Comparison of ENCODE assay signal across 37 cellular contexts in genomic region chr2:219271021-219271420, GRCh38. TPM values are rescaled to one million over a fixed set of nuclear protein-coding genes. Genes with fewer than 3 reads are reported as not detected.
"Had no signal": no experiment of that assay in that cellular context is flagged by ENCODE, and none has a peak within 500 bp of the region (broad histone marks: within the 10 kb centered on the region; RNA-seq: fewer than 3 reads in every experiment).

No MANE protein-coding gene starts in this region.

- H3K36me3 Mint-ChIP-seq: activated CD8-positive, alpha-beta memory T cell treated with anti-CD3 and anti-CD28 coated beads, Interleukin-2, amount 10 ng/mL, durations not matched to agents 7 days and 5 days; activated naive CD4-positive, alpha-beta T cell treated with anti-CD3 and anti-CD28 coated beads, Interleukin-2, amount 10 ng/mL, durations not matched to agents 7 days and 5 days; activated naive CD4-positive, alpha-beta T cell treated with anti-CD3 and anti-CD28 coated beads, Interleukin-2, amount 50 U/mL, for 24 hours; activated naive CD8-positive, alpha-beta T cell had no signal

- H3K27me3 Mint-ChIP-seq: activated B cell treated with CpG ODN at 0.5 μM for 24 hours; activated CD4-positive, alpha-beta T cell treated with anti-CD3 and anti-CD28 coated beads for 36 hours; activated CD4-positive, alpha-beta T cell treated with anti-CD3 and anti-CD28 coated beads, Interleukin-2, amount 10 ng/mL, durations not matched to agents 7 days and 5 days; activated naive CD4-positive, alpha-beta T cell treated with anti-CD3 and anti-CD28 coated beads, Interleukin-2, amount 50 U/mL, for 24 hours; activated naive CD8-positive, alpha-beta T cell; activated T-cell treated with anti-CD3 and anti-CD28 coated beads, Interleukin-2, amount 50 U/mL, for 24 hours had no signal

- H3K27ac ChIP-seq: adrenal gland, body of pancreas, brain microvascular endothelial cell, breast epithelium, VCaP had no signal

- H3K4me1 Mint-ChIP-seq: activated CD4-positive, alpha-beta memory T cell treated with anti-CD3 and anti-CD28 coated beads, Interleukin-2, amount 10 ng/mL, durations not matched to agents 7 days and 5 days; activated CD4-positive, alpha-beta T cell treated with anti-CD3 and anti-CD28 coated beads for 36 hours; activated CD4-positive, alpha-beta T cell treated with anti-CD3 and anti-CD28 coated beads, Interleukin-2, amount 10 ng/mL, durations not matched to agents 7 days and 5 days; activated CD8-positive, alpha-beta memory T cell treated with anti-CD3 and anti-CD28 coated beads, Interleukin-2, amount 10 ng/mL, durations not matched to agents 7 days and 5 days; activated naive CD4-positive, alpha-beta T cell treated with anti-CD3 and anti-CD28 coated beads, Interleukin-2, amount 10 ng/mL, durations not matched to agents 7 days and 5 days; activated naive CD4-positive, alpha-beta T cell treated with anti-CD3 and anti-CD28 coated beads, Interleukin-2, amount 50 U/mL, for 24 hours had no signal

- H3K9me3 Mint-ChIP-seq: activated B cell treated with CpG ODN at 0.5 μM for 24 hours; activated CD4-positive, alpha-beta memory T cell treated with anti-CD3 and anti-CD28 coated beads, Interleukin-2, amount 10 ng/mL, durations not matched to agents 7 days and 5 days; activated CD4-positive, alpha-beta T cell treated with anti-CD3 and anti-CD28 coated beads, Interleukin-2, amount 10 ng/mL, durations not matched to agents 7 days and 5 days; activated naive CD4-positive, alpha-beta T cell treated with anti-CD3 and anti-CD28 coated beads, Interleukin-2, amount 10 ng/mL, durations not matched to agents 7 days and 5 days; activated naive CD4-positive, alpha-beta T cell treated with anti-CD3 and anti-CD28 coated beads, Interleukin-2, amount 50 U/mL, for 24 hours; activated T-cell treated with anti-CD3 and anti-CD28 coated beads, Interleukin-2, amount 50 U/mL, for 24 hours; activated T-helper 2 cell treated with anti-CD3 and anti-CD28 coated beads, Interferon-gamma antibody, Interleukin-2, Interleukin-4, amounts not matched to agents 10 μg/mL and 5 μg/mL and 100 μg/mL, durations not matched to agents 14 hours and 24 hours and 36 hours; T-helper 1 cell treated with Interleukin-12 subunit alpha and Interleukin-12 subunit beta and Interleukin-4 antibody, amounts not matched to agents 30 μg/mL and 1 μg/mL, for 36 hours; T-helper 2 cell treated with Interferon-gamma antibody and Interleukin-4, amounts not matched to agents 5 μg/mL and 100 μg/mL, for 36 hours had no signal

- ATAC-seq: activated CD4-positive, alpha-beta T cell treated with anti-CD3 and anti-CD28 coated beads for 36 hours; activated CD8-positive, alpha-beta memory T cell treated with anti-CD3 and anti-CD28 coated beads, Interleukin-2, amount 10 ng/mL, durations not matched to agents 7 days and 5 days; activated CD8-positive, alpha-beta T cell treated with anti-CD3 and anti-CD28 coated beads, Interleukin-2, amount 10 ng/mL, durations not matched to agents 7 days and 5 days; body of pancreas had no signal

- H3K36me3 ChIP-seq: adrenal gland, brain microvascular endothelial cell, breast epithelium had no signal

- H3K27ac Mint-ChIP-seq: activated B cell treated with CpG ODN at 0.5 μM for 24 hours; activated CD4-positive, alpha-beta memory T cell treated with anti-CD3 and anti-CD28 coated beads, Interleukin-2, amount 10 ng/mL, durations not matched to agents 7 days and 5 days; activated CD4-positive, alpha-beta T cell treated with anti-CD3 and anti-CD28 coated beads for 36 hours; activated CD4-positive, alpha-beta T cell treated with anti-CD3 and anti-CD28 coated beads, Interleukin-2, amount 10 ng/mL, durations not matched to agents 7 days and 5 days; activated CD8-positive, alpha-beta memory T cell treated with anti-CD3 and anti-CD28 coated beads, Interleukin-2, amount 10 ng/mL, durations not matched to agents 7 days and 5 days; activated CD8-positive, alpha-beta T cell treated with anti-CD3 and anti-CD28 coated beads, Interleukin-2, amount 10 ng/mL, durations not matched to agents 7 days and 5 days; activated naive CD4-positive, alpha-beta T cell treated with anti-CD3 and anti-CD28 coated beads, Interleukin-2, amount 10 ng/mL, durations not matched to agents 7 days and 5 days; activated naive CD4-positive, alpha-beta T cell treated with anti-CD3 and anti-CD28 coated beads, Interleukin-2, amount 50 U/mL, for 24 hours; activated naive CD8-positive, alpha-beta T cell; activated T-cell treated with anti-CD3 and anti-CD28 coated beads, Interleukin-2, amount 50 U/mL, for 24 hours; activated T-helper 2 cell treated with anti-CD3 and anti-CD28 coated beads, Interferon-gamma antibody, Interleukin-2, Interleukin-4, amounts not matched to agents 10 μg/mL and 5 μg/mL and 100 μg/mL, durations not matched to agents 14 hours and 24 hours and 36 hours; T-helper 1 cell treated with Interleukin-12 subunit alpha and Interleukin-12 subunit beta and Interleukin-4 antibody, amounts not matched to agents 30 μg/mL and 1 μg/mL, for 36 hours; T-helper 2 cell treated with Interferon-gamma antibody and Interleukin-4, amounts not matched to agents 5 μg/mL and 100 μg/mL, for 36 hours had no signal

- H3K9me3 ChIP-seq: adrenal gland, body of pancreas, breast epithelium had no signal

- H3K27me3 ChIP-seq: adrenal gland, body of pancreas, brain microvascular endothelial cell, breast epithelium had no signal

- H3K4me1 ChIP-seq: breast epithelium had no signal

- H3K4me3 ChIP-seq: adrenal gland, body of pancreas, breast epithelium had no signal

- H3K4me3 Mint-ChIP-seq: activated B cell treated with CpG ODN at 0.5 μM for 24 hours; activated CD4-positive, alpha-beta memory T cell treated with anti-CD3 and anti-CD28 coated beads, Interleukin-2, amount 10 ng/mL, durations not matched to agents 7 days and 5 days; activated CD4-positive, alpha-beta T cell treated with anti-CD3 and anti-CD28 coated beads for 36 hours; activated CD4-positive, alpha-beta T cell treated with anti-CD3 and anti-CD28 coated beads, Interleukin-2, amount 10 ng/mL, durations not matched to agents 7 days and 5 days; activated CD8-positive, alpha-beta memory T cell treated with anti-CD3 and anti-CD28 coated beads, Interleukin-2, amount 10 ng/mL, durations not matched to agents 7 days and 5 days; activated CD8-positive, alpha-beta T cell treated with anti-CD3 and anti-CD28 coated beads, Interleukin-2, amount 10 ng/mL, durations not matched to agents 7 days and 5 days; activated naive CD4-positive, alpha-beta T cell treated with anti-CD3 and anti-CD28 coated beads, Interleukin-2, amount 10 ng/mL, durations not matched to agents 7 days and 5 days; activated naive CD4-positive, alpha-beta T cell treated with anti-CD3 and anti-CD28 coated beads, Interleukin-2, amount 50 U/mL, for 24 hours; activated naive CD8-positive, alpha-beta T cell; activated T-cell treated with anti-CD3 and anti-CD28 coated beads, Interleukin-2, amount 50 U/mL, for 24 hours; T-helper 1 cell treated with Interleukin-12 subunit alpha and Interleukin-12 subunit beta and Interleukin-4 antibody, amounts not matched to agents 30 μg/mL and 1 μg/mL, for 36 hours; T-helper 2 cell treated with Interferon-gamma antibody and Interleukin-4, amounts not matched to agents 5 μg/mL and 100 μg/mL, for 36 hours had no signal

- FAIRE-seq: astrocyte, TTC549 had no signal

- DNase-seq: activated B cell treated with CpG ODN at 0.5 μM for 24 hours; activated CD4-positive, alpha-beta memory T cell treated with anti-CD3 and anti-CD28 coated beads, Interleukin-2, amount 10 ng/mL, durations not matched to agents 7 days and 5 days; activated CD4-positive, alpha-beta T cell treated with anti-CD3 and anti-CD28 coated beads for 1 hour; activated CD4-positive, alpha-beta T cell treated with anti-CD3 and anti-CD28 coated beads for 36 hours; activated CD4-positive, alpha-beta T cell treated with anti-CD3 and anti-CD28 coated beads for 48 hours; activated CD4-positive, alpha-beta T cell treated with anti-CD3 and anti-CD28 coated beads, Interleukin-2, amount 10 ng/mL, durations not matched to agents 7 days and 5 days; activated CD4-positive, alpha-beta T cell treated with anti-CD3 and anti-CD28 coated beads, Interleukin-2, amount 50 U/mL, for 48 hours; activated CD8-positive, alpha-beta memory T cell treated with anti-CD3 and anti-CD28 coated beads for 24 hours; activated CD8-positive, alpha-beta memory T cell treated with anti-CD3 and anti-CD28 coated beads, Interleukin-2, amount 10 ng/mL, durations not matched to agents 7 days and 5 days; activated CD8-positive, alpha-beta memory T cell treated with anti-CD3 and anti-CD28 coated beads, Interleukin-2, amount 50 U/mL, for 48 hours; activated CD8-positive, alpha-beta T cell treated with anti-CD3 and anti-CD28 coated beads, Interleukin-2, amount 10 ng/mL, durations not matched to agents 7 days and 5 days; activated effector memory CD4-positive, alpha-beta T cell treated with Interleukin-2 at 50 U/mL for 16 hours; activated gamma-delta T cell; activated naive CD4-positive, alpha-beta T cell treated with anti-CD3 and anti-CD28 coated beads, Interleukin-2, amount 10 ng/mL, durations not matched to agents 7 days and 5 days; activated naive CD4-positive, alpha-beta T cell treated with Interleukin-2 at 50 U/mL for 16 hours; activated T-cell treated with anti-CD3 and anti-CD28 coated beads, Interleukin-2, amount 50 U/mL, for 24 hours; activated T-cell treated with anti-CD3 and anti-CD28 coated beads, Interleukin-2, amount 50 U/mL, for 48 hours; adrenal gland; amniotic stem cell; aorta; body of pancreas; brain microvascular endothelial cell; central memory CD4-positive, alpha-beta T cell; T-helper 1 cell; T-helper 2 cell; T-helper 9 cell had no signal

RNA-seq across cellular contexts. Expression of gene TUBA4B, which starts 18.0 kb away (rescaled TPM):
- total RNA-seq: activated B cell treated with CpG ODN at 0.5 μM for 24 hours; activated CD4-positive, alpha-beta memory T cell treated with anti-CD3 and anti-CD28 coated beads, Interleukin-2, amount 10 ng/mL, durations not matched to agents 7 days and 5 days; activated CD4-positive, alpha-beta T cell treated with anti-CD3 and anti-CD28 coated beads for 36 hours; activated CD4-positive, alpha-beta T cell treated with anti-CD3 and anti-CD28 coated beads, Interleukin-2, amount 10 ng/mL, durations not matched to agents 7 days and 5 days; activated CD8-positive, alpha-beta memory T cell treated with anti-CD3 and anti-CD28 coated beads, Interleukin-2, amount 10 ng/mL, durations not matched to agents 7 days and 5 days; activated CD8-positive, alpha-beta T cell treated with anti-CD3 and anti-CD28 coated beads, Interleukin-2, amount 10 ng/mL, durations not matched to agents 7 days and 5 days; activated T-helper 2 cell treated with anti-CD3 and anti-CD28 coated beads, Interferon-gamma antibody, Interleukin-2, Interleukin-4, amounts not matched to agents 10 μg/mL and 5 μg/mL and 100 μg/mL, durations not matched to agents 14 hours and 24 hours and 36 hours; aorta; astrocyte; body of pancreas; cardiac septum; cerebellum had no signal
